11 cellular contexts compared by ENCODE assay signal in genomic region chr14:104657563-104658324, GRCh38. TPM values are rescaled to one million over a fixed set of nuclear protein-coding genes. Genes with fewer than 3 reads are reported as not detected.
A peak's percentile ranks its signal among the peaks of the same experiment; 100 is the strongest.
DNase-seq lines count a peak whose midpoint lies in the region; ATAC-seq, FAIRE-seq and TF ChIP-seq lines count a peak whose summit lies in the region.
"Had no signal": no experiment of that assay in that cellular context is flagged by ENCODE, and none has a peak within 500 bp of the region (broad histone marks: within the 10 kb centered on the region; RNA-seq: fewer than 3 reads in every experiment).

No MANE protein-coding gene starts in this region.

- H3K4me1 ChIP-seq in mucosa of descending colon (ENCODE audit: low read depth), result no peaks in the 10 kb centered on the region
- H3K4me1 ChIP-seq in left lung, result no peaks in the 10 kb centered on the region
- H3K4me1 ChIP-seq: psoas muscle had no signal

- TF ChIP-seq POLR2A in GM12891 (IDR thresholded peaks at IDR 0.05; ENCODE audit: low read depth, low read length), result no peak

- H3K4me3 ChIP-seq in mucosa of descending colon (no peak overlapping the region), left lung (no peak overlapping the region)
- H3K4me3 ChIP-seq: psoas muscle had no signal

- no peak overlapping the region for H3K27ac Mint-ChIP-seq in activated naive CD4-positive, alpha-beta T cell treated with anti-CD3 and anti-CD28 coated beads, Interleukin-2, amount 10 ng/mL, durations not matched to agents 7 days and 5 days

- peaks cover 11% of the 10 kb centered on the region for H3K4me1 Mint-ChIP-seq in activated naive CD4-positive, alpha-beta T cell treated with anti-CD3 and anti-CD28 coated beads, Interleukin-2, amount 10 ng/mL, durations not matched to agents 7 days and 5 days

- DNase-seq in GM12891 (ENCODE audit: insufficient read length, low spot score) (no peak), OCI-M1 (lab: John Stamatoyannopoulos, UW) (peak; percentile 10), mucosa of descending colon (no peak), medulla oblongata (ENCODE audit: extremely low spot score) (no peak), left lung (no peak)
- DNase-seq in activated naive CD4-positive, alpha-beta T cell treated with anti-CD3 and anti-CD28 coated beads, Interleukin-2, amount 10 ng/mL, durations not matched to agents 7 days and 5 days, result no peak
- DNase-seq: activated T-cell treated with anti-CD3 and anti-CD28 coated beads, Interleukin-2, amount 50 U/mL, for 4 hours; DND-41; psoas muscle had no signal

- intact Hi-C loops in mucosa of descending colon (cut with DNase I, micrococcal nuclease), result no loop called here
- intact Hi-C loops in left lung (cut with DNase I), result loop anchor here in 1 of 2 donors (10.0 kb wide), 1 partner anchor 47 kb away; no protein-coding TSS in a partner anchor

- H3K27ac ChIP-seq in left lung, result no peak overlapping the region
- H3K27ac ChIP-seq: psoas muscle had no signal

- CTCF ChIA-PET in activated naive CD4-positive, alpha-beta T cell treated with anti-CD3 and anti-CD28 coated beads, Interleukin-2, amount 10 ng/mL, durations not matched to agents 7 days and 5 days (lab: Charles Lee), result interaction anchor here (0.8 kb wide), 1 partner anchor 11 kb away, joined by 3 read pairs; no protein-coding TSS in a partner anchor

- H3K36me3 ChIP-seq in mucosa of descending colon (ENCODE audit: low read depth) (no peaks in the 10 kb centered on the region), left lung (no peaks in the 10 kb centered on the region)

- H3K9me3 ChIP-seq in mucosa of descending colon (no peaks in the 10 kb centered on the region), left lung (peaks cover 0 to 6% of the 10 kb centered on the region in 2 donors)
- H3K9me3 ChIP-seq: psoas muscle had no signal

- FAIRE-seq in GM12891 (lab: Jason Lieb, UNC), result peak; percentile 97

- peaks cover 0 to 25% of the 10 kb centered on the region in 2 donors for H3K27me3 ChIP-seq in left lung

- no peak for TF ChIP-seq CTCF in mucosa of descending colon (IDR thresholded peaks at IDR 0.05)
- no peak for TF ChIP-seq CTCF in left lung (IDR thresholded peaks at IDR 0.05)

- H3K36me3 Mint-ChIP-seq in activated naive CD4-positive, alpha-beta T cell treated with anti-CD3 and anti-CD28 coated beads, Interleukin-2, amount 10 ng/mL, durations not matched to agents 7 days and 5 days, result peaks cover 2% of the 10 kb centered on the region

- ATAC-seq in GM21528 (IDR thresholded peaks at IDR 0.05; ENCODE audit: low FRiP score, unreplicated experiment) (peak; percentile 28), mucosa of descending colon (peak; percentile 54), left lung (no peak), GM21717 (IDR thresholded peaks at IDR 0.05; ENCODE audit: unreplicated experiment) (no peak)
- ATAC-seq: psoas muscle had no signal

- H3K4me3 Mint-ChIP-seq in activated naive CD4-positive, alpha-beta T cell treated with anti-CD3 and anti-CD28 coated beads, Interleukin-2, amount 10 ng/mL, durations not matched to agents 7 days and 5 days, result no peak overlapping the region
- H3K4me3 Mint-ChIP-seq: activated T-cell treated with anti-CD3 and anti-CD28 coated beads, Interleukin-2, amount 50 U/mL, for 4 hours had no signal

- peaks cover 11% of the 10 kb centered on the region for H3K9me3 Mint-ChIP-seq in activated naive CD4-positive, alpha-beta T cell treated with anti-CD3 and anti-CD28 coated beads, Interleukin-2, amount 10 ng/mL, durations not matched to agents 7 days and 5 days

- H3K27me3 Mint-ChIP-seq in activated naive CD4-positive, alpha-beta T cell treated with anti-CD3 and anti-CD28 coated beads, Interleukin-2, amount 10 ng/mL, durations not matched to agents 7 days and 5 days, result peaks cover 79% of the 10 kb centered on the region

TF ChIP-seq in GM12891, 5 proteins besides CTCF, POLR2A, EP300 and RAD21:
- no peak for TF ChIP-seq POU2F2 (IDR thresholded peaks at IDR 0.05; ENCODE audit: low read depth, low read length)
- peak; percentile 19 for TF ChIP-seq PAX5 (IDR thresholded peaks at IDR 0.05; ENCODE audit: insufficient read depth, low read length, severe bottlenecking)
- peak; percentile 27; the same call in 1 of the 2 replicates for TF ChIP-seq POLR2AphosphoS5 (IDR thresholded peaks at IDR 0.05; ENCODE audit: low read depth, low read length)

RNA-seq across cellular contexts. Expression of gene INF2, which starts 31.7 kb away (rescaled TPM):
- 15.6 TPM for polyA plus RNA-seq in GM12891 (2012; ENCODE audit: low read depth, missing spikeins)
- 100 to 1,000 TPM; 132 to 216 (median 176) TPM for total RNA-seq in mucosa of descending colon
- total RNA-seq in left lung, result 100 to 1,000 TPM; 111 to 120 TPM

RNA-seq across cellular contexts. Expression of gene TMEM179, which starts 53.2 kb away (rescaled TPM):
- not detected for polyA plus RNA-seq in GM12891 (2012; ENCODE audit: low read depth, missing spikeins)
- 1 to 10 TPM in 1 of 3 donors, under 1 TPM in 2; 0.64 to 8.4 (median 0.82) TPM for total RNA-seq in mucosa of descending colon
- under 1 TPM in 1 of 2 donors, not detected in 1; 0.73 TPM for total RNA-seq in left lung
- total RNA-seq: activated T-cell treated with anti-CD3 and anti-CD28 coated beads, Interleukin-2, amount 50 U/mL, for 4 hours; psoas muscle had no signal

Comparison
In these comparisons a context has a peak if more than half of its experiments do, and no peak if none do; other contexts are left out.
1. ATAC-seq: peak in GM21528 (single experiment) and mucosa of descending colon (single experiment); none in left lung (single experiment) and GM21717 (single experiment).